In the genomic region with DNA sequence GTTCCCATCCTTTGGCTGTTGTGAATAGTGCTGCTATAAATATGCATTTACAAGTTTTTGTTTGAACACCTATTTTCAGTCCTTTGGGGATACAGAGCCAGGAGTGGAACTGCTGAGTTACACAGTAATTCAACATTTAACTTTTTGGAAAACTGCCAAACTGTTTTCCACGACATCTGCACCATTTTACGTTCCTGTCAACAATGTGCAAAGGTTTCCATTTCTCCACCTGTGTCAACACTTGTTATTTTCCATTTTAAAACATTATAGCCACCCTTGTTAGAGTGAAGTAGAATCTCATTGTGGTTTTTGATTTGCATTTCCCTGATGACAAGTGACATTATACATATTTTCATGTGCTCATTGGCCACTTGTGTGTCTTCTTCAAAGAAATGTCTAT, we compare ENCODE assay signal across 21 cellular contexts. TPM values are rescaled to one million over a fixed set of nuclear protein-coding genes. Genes with fewer than 3 reads are reported as not detected.
DNase-seq lines count a peak whose midpoint lies in the region; ATAC-seq lines count a peak whose summit lies in the region.
"Had no signal": no experiment of that assay in that cellular context is flagged by ENCODE, and none has a peak within 500 bp of the region (broad histone marks: within the 10 kb centered on the region; RNA-seq: fewer than 3 reads in every experiment).

No MANE protein-coding gene starts in this region.

- ATAC-seq in HG03457 (IDR thresholded peaks at IDR 0.05; ENCODE audit: unreplicated experiment) (no peak), GM18873 (IDR thresholded peaks at IDR 0.05; ENCODE audit: low FRiP score, unreplicated experiment) (no peak)
- ATAC-seq: foreskin keratinocyte; GM23338; left ventricle myocardium superior; naive thymus-derived CD8-positive, alpha-beta T cell; SK-N-SH treated with all-trans-retinoic acid at 6 μM for 48 hours had no signal

- DNase-seq in NCI-H1694 (lab: John Stamatoyannopoulos, UW) (peak; percentile 6), NCI-H1694 treated with DMSO at 0.1 percent for 48 hours (lab: John Stamatoyannopoulos, UW) (no peak), NCI-H146 (lab: John Stamatoyannopoulos, UW) (peak; percentile 14), NCI-H345 (lab: John Stamatoyannopoulos, UW) (peak; percentile 92), dermis microvascular lymphatic vessel endothelial cell (ENCODE audit: low read depth in 2 of 2) (peak; percentile 25 to 43)
- DNase-seq in stimulated activated CD4-positive, alpha-beta T cell treated with anti-CD3 and anti-CD28 coated beads, Interleukin-4, amount 100 ng/mL, for 24 hours: no peak
- DNase-seq: activated CD4-positive, alpha-beta T cell treated with anti-CD3 and anti-CD28 coated beads, Interleukin-2, amount 10 ng/mL, durations not matched to agents 7 days and 5 days; activated naive CD8-positive, alpha-beta T cell treated with anti-CD3 and anti-CD28 coated beads, Interleukin-2, amount 10 ng/mL, durations not matched to agents 7 days and 5 days; BE2C; effector CD4-positive, alpha-beta T cell; erythroblast; hippocampal formation; left ventricle myocardium superior; naive thymus-derived CD8-positive, alpha-beta T cell; NCI-H1048; transverse colon had no signal

RNA-seq across cellular contexts. Expression of a gene that starts 58.0 kb away (rescaled TPM):
- 14.3 and 16.0 TPM in 2 replicates for total RNA-seq in dermis microvascular lymphatic vessel endothelial cell

Comparison
In these comparisons a context has a peak if more than half of its experiments do, and no peak if none do; other contexts are left out.
1. DNase-seq: peak in NCI-H1694 (single experiment), NCI-H146 (single experiment), NCI-H345 (single experiment) and dermis microvascular lymphatic vessel endothelial cell (2 of 2); none in NCI-H1694 treated with DMSO at 0.1 percent for 48 hours (single experiment) and stimulated activated CD4-positive, alpha-beta T cell treated with anti-CD3 and anti-CD28 coated beads, Interleukin-4, amount 100 ng/mL, for 24 hours (single experiment).